Comparison of ENCODE assay signal across 8 cellular contexts in the genomic region with DNA sequence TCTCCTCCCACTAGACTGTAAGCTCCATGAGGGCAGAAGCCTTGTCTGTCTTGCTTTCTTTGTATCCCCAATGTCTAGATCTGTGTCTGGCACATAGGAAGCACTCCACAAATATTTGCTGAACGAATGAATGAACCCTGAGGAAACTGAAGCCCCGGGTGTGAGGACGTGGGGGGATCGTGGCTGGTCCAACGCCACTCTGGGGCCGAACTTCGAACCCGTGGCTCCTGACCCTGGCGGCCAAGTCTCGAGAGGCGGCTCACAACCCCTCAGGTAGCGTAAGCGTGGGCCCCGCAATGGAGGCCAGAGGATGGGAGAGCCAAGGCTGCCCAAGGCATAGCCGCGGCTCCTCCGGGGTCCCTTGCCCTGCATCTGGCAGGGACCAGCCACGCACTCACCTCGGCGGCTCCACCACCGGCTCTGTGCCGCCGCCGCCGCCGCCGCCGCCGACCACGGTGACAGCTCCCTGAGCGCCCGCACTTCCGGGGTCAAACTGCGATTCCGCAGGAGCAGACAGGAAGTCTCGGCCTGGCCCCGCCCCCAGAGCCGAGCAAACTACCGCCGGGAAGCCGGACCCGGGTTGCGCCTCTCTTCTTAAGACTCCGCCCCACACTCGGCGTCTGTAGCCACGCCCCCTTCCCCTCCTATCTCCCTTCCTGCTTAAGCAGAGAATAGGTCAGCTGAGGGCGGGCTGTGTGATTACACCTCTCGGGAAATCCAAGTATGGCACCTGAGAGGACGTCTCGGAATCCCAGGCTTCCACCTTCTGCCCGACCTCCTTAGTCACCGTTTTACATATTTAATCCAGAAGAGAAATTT.
DNase-seq lines count a peak whose midpoint lies in the region; ATAC-seq and TF ChIP-seq lines count a peak whose summit lies in the region.

A gene with protein sequence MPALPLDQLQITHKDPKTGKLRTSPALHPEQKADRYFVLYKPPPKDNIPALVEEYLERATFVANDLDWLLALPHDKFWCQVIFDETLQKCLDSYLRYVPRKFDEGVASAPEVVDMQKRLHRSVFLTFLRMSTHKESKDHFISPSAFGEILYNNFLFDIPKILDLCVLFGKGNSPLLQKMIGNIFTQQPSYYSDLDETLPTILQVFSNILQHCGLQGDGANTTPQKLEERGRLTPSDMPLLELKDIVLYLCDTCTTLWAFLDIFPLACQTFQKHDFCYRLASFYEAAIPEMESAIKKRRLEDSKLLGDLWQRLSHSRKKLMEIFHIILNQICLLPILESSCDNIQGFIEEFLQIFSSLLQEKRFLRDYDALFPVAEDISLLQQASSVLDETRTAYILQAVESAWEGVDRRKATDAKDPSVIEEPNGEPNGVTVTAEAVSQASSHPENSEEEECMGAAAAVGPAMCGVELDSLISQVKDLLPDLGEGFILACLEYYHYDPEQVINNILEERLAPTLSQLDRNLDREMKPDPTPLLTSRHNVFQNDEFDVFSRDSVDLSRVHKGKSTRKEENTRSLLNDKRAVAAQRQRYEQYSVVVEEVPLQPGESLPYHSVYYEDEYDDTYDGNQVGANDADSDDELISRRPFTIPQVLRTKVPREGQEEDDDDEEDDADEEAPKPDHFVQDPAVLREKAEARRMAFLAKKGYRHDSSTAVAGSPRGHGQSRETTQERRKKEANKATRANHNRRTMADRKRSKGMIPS (minus strand): TSS at position 495 of the 819 bp plus-strand sequence. CDS start 5,949 bp downstream, outside the sequence.

- peak; percentile 94 for ATAC-seq in GM19025 (IDR thresholded peaks at IDR 0.05; ENCODE audit: low read depth, unreplicated experiment)
- ATAC-seq in HG03342 (IDR thresholded peaks at IDR 0.05; ENCODE audit: unreplicated experiment), result peak; percentile 95
- peak; percentile 96 to 97 for ATAC-seq in activated CD4-positive, CD25-positive, alpha-beta regulatory T cell treated with anti-CD3 and anti-CD28 coated beads, Interleukin-2, amount 50 U/mL, for 24 hours

- H3K4me3 ChIP-seq in AG09309 (ENCODE audit: control insufficient read depth, low read depth, low read length), result peak within 1 kb of the TSS; percentile 89

- DNase-seq in AG09309 (ENCODE audit: low read depth) (peak; percentile 61), NCI-H446 (lab: John Stamatoyannopoulos, UW) (peak; percentile 97 to 98), cerebellar cortex (ENCODE audit: low spot score) (peak; percentile 99), iris pigment epithelial cell (ENCODE audit: low read depth) (peak; percentile 97)
- peak; percentile 98 to 100 for DNase-seq in stimulated activated CD4-positive, alpha-beta T cell treated with anti-CD3 and anti-CD28 coated beads, Interleukin-12 subunit alpha, Interleukin-12 subunit beta, amount 100 ng/mL, for 24 hours (ENCODE audit: low read depth in 2 of 2)

- TF ChIP-seq CTCF in AG09309 (IDR thresholded peaks at IDR 0.05; ENCODE audit: control insufficient read depth, insufficient read depth, low read depth, low read length, missing control alignments), result no peak

Comparison
In these comparisons a context has a peak if more than half of its experiments do, and no peak if none do; other contexts are left out.
1. Peak in every context shown above with its lines: DNase-seq, ATAC-seq and H3K4me3 ChIP-seq.